14 cellular contexts compared by ENCODE assay signal in the genomic region with DNA sequence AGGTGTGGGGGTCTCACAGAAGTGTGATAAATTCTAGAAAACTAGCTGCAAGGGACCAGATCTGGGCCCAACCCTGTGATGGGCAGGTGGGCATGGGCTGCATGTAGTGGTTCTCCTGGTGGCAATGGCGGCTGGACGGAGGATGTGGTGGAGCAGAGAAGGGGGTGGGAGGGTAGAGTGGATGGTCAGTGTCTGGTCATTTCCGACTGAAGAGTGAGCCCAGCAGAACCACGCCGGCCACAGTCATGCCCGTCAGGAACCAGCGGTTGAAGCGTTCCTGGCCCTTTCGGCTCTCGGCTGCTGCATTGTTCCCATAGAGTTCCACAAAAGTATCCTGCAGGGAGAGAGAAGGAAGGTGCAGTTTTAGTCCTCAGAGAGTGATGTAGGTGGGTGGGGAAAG. TPM values are rescaled to one million over a fixed set of nuclear protein-coding genes. Genes with fewer than 3 reads are reported as not detected.
A peak's percentile ranks its signal among the peaks of the same experiment; 100 is the strongest.
DNase-seq lines count a peak whose midpoint lies in the region; ATAC-seq and TF ChIP-seq lines count a peak whose summit lies in the region.
"Had no signal": no experiment of that assay in that cellular context is flagged by ENCODE, and none has a peak within 500 bp of the region (broad histone marks: within the 10 kb centered on the region; RNA-seq: fewer than 3 reads in every experiment).

No MANE protein-coding gene starts in this region.

- H3K36me3 Mint-ChIP-seq in CD8-positive, alpha-beta T cell, result peaks cover 28% of the 10 kb centered on the region
- H3K36me3 Mint-ChIP-seq in dendritic cell treated with granulocyte-macrophage colony-stimulating factor and Interleukin-4, amounts not matched to agents 40 ng/mL and 50 ng/mL, for 4 days (ENCODE audit: low read depth), result peaks cover 62% of the 10 kb centered on the region

- H4K20me1 ChIP-seq in Karpas-422 (ENCODE audit: insufficient read depth, low read depth, low read length), result no peaks in the 10 kb centered on the region

- H3K9me3 Mint-ChIP-seq in CD8-positive, alpha-beta T cell, result no peaks in the 10 kb centered on the region
- H3K9me3 Mint-ChIP-seq in dendritic cell treated with granulocyte-macrophage colony-stimulating factor and Interleukin-4, amounts not matched to agents 40 ng/mL and 50 ng/mL, for 4 days, result no peaks in the 10 kb centered on the region

- H3K9ac ChIP-seq in Karpas-422 (ENCODE audit: low read length), result no peak overlapping the region

- H3K27ac ChIP-seq in CD8-positive, alpha-beta T cell (ENCODE audit: low read depth, low read length), result no peak overlapping the region
- H3K27ac ChIP-seq in RWPE1 (peak overlapping the region; percentile 71), psoas muscle (peak overlapping the region; percentile 56), Karpas-422 (ENCODE audit: low read length) (no peak overlapping the region)

- POLR2A ChIA-PET in CD8-positive, alpha-beta T cell (lab: Charles Lee), result interaction anchor here (2.5 kb wide), 1 partner anchor 58 kb away, joined by 21 read pairs; a partner anchor contains a TSS
- POLR2A ChIA-PET in RWPE1 (lab: Yijun Ruan, JAX; ENCODE audit: low non-redundant PET), result no interaction called here

- 94 to 97% (median 95%) methylated on average over 10 of the region's 10 CpGs for WGBS in psoas muscle, 3 donors

- no peak for TF ChIP-seq CTCF in CD8-positive, alpha-beta T cell (IDR thresholded peaks at IDR 0.05)
- TF ChIP-seq CTCF in RWPE1 (conservative IDR thresholded peaks at IDR 0.05; ENCODE audit: low read depth) (no peak), psoas muscle (IDR thresholded peaks at IDR 0.05) (no peak), GM13977 (IDR thresholded peaks at IDR 0.05; ENCODE audit: extremely low read depth, insufficient read depth, missing control alignments) (no peak)

- no peak overlapping the region for H3K4me3 ChIP-seq in CD8-positive, alpha-beta T cell (ENCODE audit: low read depth, low read length)
- no peak overlapping the region for H3K4me3 ChIP-seq in psoas muscle
- no peak overlapping the region for H3K4me3 ChIP-seq in Karpas-422 (ENCODE audit: low read length)

- no peaks in the 10 kb centered on the region for H3K9me2 ChIP-seq in Karpas-422 (replicated peaks; ENCODE audit: insufficient read depth, low read length)

- H3K4me3 Mint-ChIP-seq in CD8-positive, alpha-beta T cell, result no peak overlapping the region
- no peak overlapping the region for H3K4me3 Mint-ChIP-seq in dendritic cell treated with granulocyte-macrophage colony-stimulating factor and Interleukin-4, amounts not matched to agents 40 ng/mL and 50 ng/mL, for 4 days

- CTCF ChIA-PET in CD8-positive, alpha-beta T cell (lab: Charles Lee), result interaction anchor here (7.4 kb wide), 1 partner anchor 56 kb away, joined by 270 read pairs; a partner anchor contains a TSS
- CTCF ChIA-PET in RWPE1 (lab: Yijun Ruan, JAX), result interaction anchor here (0.9 to 11.0 kb wide), 2 partner anchors 12 to 56 kb away, joined by 3 to 163 read pairs; a partner anchor contains a TSS

- peaks cover 37% of the 10 kb centered on the region for H3K4me1 ChIP-seq in CD8-positive, alpha-beta T cell (ENCODE audit: insufficient read depth, low read length)
- peaks cover 50% of the 10 kb centered on the region for H3K4me1 ChIP-seq in psoas muscle
- peaks cover 35% of the 10 kb centered on the region for H3K4me1 ChIP-seq in Karpas-422 (ENCODE audit: low read length)

- H3K9me3 ChIP-seq in CD8-positive, alpha-beta T cell (ENCODE audit: low read length), result no peaks in the 10 kb centered on the region
- no peaks in the 10 kb centered on the region for H3K9me3 ChIP-seq in psoas muscle
- no peaks in the 10 kb centered on the region for H3K9me3 ChIP-seq in Karpas-422 (ENCODE audit: low read length)

- intact Hi-C loops in CD8-positive, alpha-beta T cell (cut with DNase I, micrococcal nuclease), result no loop called here
- intact Hi-C loops in dendritic cell treated with granulocyte-macrophage colony-stimulating factor and Interleukin-4, amounts not matched to agents 40 ng/mL and 50 ng/mL, for 4 days (cut with micrococcal nuclease), result no loop called here
- intact Hi-C loops in psoas muscle (cut with DNase I), result loop anchor here in 1 of 2 donors (10.0 kb wide), 1 partner anchor 159 kb away; no protein-coding TSS in a partner anchor

- DNase-seq in CD8-positive, alpha-beta T cell, result no peak
- DNase-seq in RWPE1 (ENCODE audit: low spot score) (no peak), psoas muscle (no peak), NCI-H526 treated with DMSO at 0.1 percent for 48 hours (lab: John Stamatoyannopoulos, UW) (no peak), Karpas-422 (no peak), GM13977 (ENCODE audit: low spot score) (no peak)
- DNase-seq: activated CD4-positive, CD25-positive, alpha-beta regulatory T cell treated with anti-CD3 and anti-CD28 coated beads, Interleukin-2, amount 50 U/mL, for 72 hours; DMS153; NCI-H187 treated with DMSO at 0.1 percent for 48 hours had no signal

- H3K79me2 ChIP-seq in Karpas-422 (ENCODE audit: low read length), result peaks cover 17% of the 10 kb centered on the region

- no peak for ATAC-seq in CD8-positive, alpha-beta T cell
- ATAC-seq in psoas muscle (no peak), HG02588 (IDR thresholded peaks at IDR 0.05; ENCODE audit: unreplicated experiment) (no peak)

- no peaks in the 10 kb centered on the region for H3K27me3 ChIP-seq in CD8-positive, alpha-beta T cell (ENCODE audit: insufficient read depth, low read length)
- H3K27me3 ChIP-seq in psoas muscle (ENCODE audit: insufficient read depth in 3 of 3, low read length in 2 of 3) (no peaks in the 10 kb centered on the region), Karpas-422 (ENCODE audit: low read length) (no peaks in the 10 kb centered on the region)

- no peak overlapping the region for H2AFZ ChIP-seq in Karpas-422 (ENCODE audit: low read length)

- no peaks in the 10 kb centered on the region for H3K27me3 Mint-ChIP-seq in CD8-positive, alpha-beta T cell (ENCODE audit: low read depth)
- no peaks in the 10 kb centered on the region for H3K27me3 Mint-ChIP-seq in dendritic cell treated with granulocyte-macrophage colony-stimulating factor and Interleukin-4, amounts not matched to agents 40 ng/mL and 50 ng/mL, for 4 days

- peak overlapping the region; percentile 86 for H3K27ac Mint-ChIP-seq in CD8-positive, alpha-beta T cell
- peak overlapping the region; percentile 77 for H3K27ac Mint-ChIP-seq in dendritic cell treated with granulocyte-macrophage colony-stimulating factor and Interleukin-4, amounts not matched to agents 40 ng/mL and 50 ng/mL, for 4 days

- peaks cover 50% of the 10 kb centered on the region for H3K4me1 Mint-ChIP-seq in CD8-positive, alpha-beta T cell (ENCODE audit: low read depth)
- peaks cover 71% of the 10 kb centered on the region for H3K4me1 Mint-ChIP-seq in dendritic cell treated with granulocyte-macrophage colony-stimulating factor and Interleukin-4, amounts not matched to agents 40 ng/mL and 50 ng/mL, for 4 days (ENCODE audit: low read depth)

- no peak overlapping the region for H3K4me2 ChIP-seq in Karpas-422 (ENCODE audit: low read depth, low read length, poor library complexity, severe bottlenecking)

- H3K36me3 ChIP-seq in CD8-positive, alpha-beta T cell (ENCODE audit: insufficient read depth, low read length), result peaks cover 5% of the 10 kb centered on the region
- peaks cover 7 to 29% of the 10 kb centered on the region in 2 donors for H3K36me3 ChIP-seq in psoas muscle (ENCODE audit: insufficient read depth in 1 of 2, low read depth in 1 of 2)
- no peaks in the 10 kb centered on the region for H3K36me3 ChIP-seq in Karpas-422 (ENCODE audit: insufficient read depth, low read length)

- in situ Hi-C loops in GM13977 (cut with MboI; ENCODE audit: low pct_unique_long_range_greater_than_20kb, low sequenced_read_pairs, unreplicated experiment), result loop anchor here (10.0 kb wide), 1 partner anchor 59 kb away; a partner anchor contains a TSS

RNA-seq across cellular contexts. Expression of a gene that starts 28.0 kb away (rescaled TPM):
- total RNA-seq in CD8-positive, alpha-beta T cell, result not detected
- total RNA-seq in psoas muscle, result 1 to 10 TPM; 3.5 to 8.1 (median 5.0) TPM
- polyA plus RNA-seq in psoas muscle, result 10 to 100 TPM in 2 of 3 donors, 1 to 10 TPM in 1; 7.0 to 13.2 (median 11.9) TPM
- total RNA-seq in Karpas-422 (2014; rRNA removed; shearing (Covaris generic); ENCODE audit: low replicate concordance), result not detected in 2 replicates
- total RNA-seq: astrocyte, fibroblast of lung had no signal
- polyA plus RNA-seq: fibroblast of lung, keratinocyte had no signal

RNA-seq across cellular contexts. Expression of a gene that starts 56.9 kb away (rescaled TPM):
- total RNA-seq in CD8-positive, alpha-beta T cell, result 1 to 10 TPM; 9.5 to 9.7 TPM
- total RNA-seq in psoas muscle, result 10 to 100 TPM; 34.5 to 95.1 (median 76.3) TPM
- 100 to 1,000 TPM in 1 of 3 donors, 10 to 100 TPM in 2; 42.3 to 204 (median 48.2) TPM for polyA plus RNA-seq in psoas muscle
- total RNA-seq in Karpas-422 (2014; rRNA removed; shearing (Covaris generic); ENCODE audit: low replicate concordance), result 41.0 and 56.1 TPM in 2 replicates

Comparison
In these comparisons a context has a peak if more than half of its experiments do, and no peak if none do; other contexts are left out.
1. H3K27ac ChIP-seq: peak in RWPE1 (single experiment) and psoas muscle (single experiment); none in CD8-positive, alpha-beta T cell (single experiment) and Karpas-422 (single experiment).